12 cellular contexts compared by ENCODE assay signal in the genomic region with DNA sequence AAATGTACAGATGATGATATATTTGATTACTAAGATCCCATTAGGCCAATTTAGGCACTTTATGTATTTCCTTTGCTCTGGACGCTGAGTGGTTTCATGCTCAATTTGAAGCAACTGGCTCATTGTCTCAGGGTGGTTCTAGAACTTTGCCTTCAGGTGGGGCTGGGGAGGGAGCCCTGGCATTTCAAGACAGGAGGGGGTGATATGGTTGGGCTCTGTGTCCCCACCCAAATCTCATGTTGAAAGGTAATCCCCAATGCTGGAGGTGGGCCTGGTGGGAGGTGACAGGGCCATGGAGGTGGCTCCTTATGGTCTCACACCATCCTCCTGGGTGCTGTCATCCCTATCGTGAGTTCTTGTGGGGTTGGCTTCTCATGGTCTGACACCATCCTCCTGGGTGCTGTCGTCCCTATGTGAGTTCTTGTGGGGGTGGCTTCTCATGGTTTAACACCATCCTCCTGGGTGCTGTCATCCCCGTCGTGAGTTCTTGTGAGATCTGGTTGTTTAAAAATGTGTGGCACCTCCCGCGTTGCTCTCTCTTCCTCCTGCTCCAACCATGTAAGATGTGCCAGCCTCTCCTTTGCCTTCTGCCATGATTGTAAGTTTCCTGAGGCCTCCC.
DNase-seq lines count a peak whose midpoint lies in the region; ATAC-seq and TF ChIP-seq lines count a peak whose summit lies in the region.
"Had no signal": no experiment of that assay in that cellular context is flagged by ENCODE, and none has a peak within 500 bp of the region (broad histone marks: within the 10 kb centered on the region; RNA-seq: fewer than 3 reads in every experiment).

No MANE protein-coding gene starts in this region.

- no peak for TF ChIP-seq EP300 in transverse colon (IDR thresholded peaks at IDR 0.05; ENCODE audit: low read depth)

- no peaks in the 10 kb centered on the region for H3K9me3 ChIP-seq in breast epithelium
- no peaks in the 10 kb centered on the region for H3K9me3 ChIP-seq in colonic mucosa
- no peaks in the 10 kb centered on the region for H3K9me3 ChIP-seq in naive thymus-derived CD4-positive, alpha-beta T cell (ENCODE audit: control insufficient read depth in 2 of 3, low read length in 3 of 3)
- no peaks in the 10 kb centered on the region for H3K9me3 ChIP-seq in transverse colon

- H3K36me3 ChIP-seq in breast epithelium (no peaks in the 10 kb centered on the region), colonic mucosa (no peaks in the 10 kb centered on the region), transverse colon (no peaks in the 10 kb centered on the region)
- no peaks in the 10 kb centered on the region for H3K36me3 ChIP-seq in naive thymus-derived CD4-positive, alpha-beta T cell (ENCODE audit: control insufficient read depth in 2 of 3, insufficient read depth in 3 of 3, low read length in 3 of 3)

- CTCF ChIA-PET in MCF 10A (lab: Yijun Ruan, JAX): no interaction called here
- CTCF ChIA-PET in naive thymus-derived CD4-positive, alpha-beta T cell (lab: Charles Lee): no interaction called here

- 40 to 71% methylated on average over 1 to 7 of the region's 7 CpGs for WGBS in transverse colon (ENCODE audit: low coverage in 1 of 2), 2 donors

- in situ Hi-C loops in transverse colon (cut with MboI; ENCODE audit: low pct_ligation_motif_present in 1 of 4, low pct_unique_long_range_greater_than_20kb in 1 of 4, low sequenced_read_pairs in 3 of 4): no loop called here

- no peak overlapping the region for H3K27ac Mint-ChIP-seq in MCF 10A (ENCODE audit: low read depth, unreplicated experiment)
- H3K27ac Mint-ChIP-seq in naive thymus-derived CD4-positive, alpha-beta T cell: peak overlapping the region in 6 of 9 donors; percentile 21 to 95 (median 39)

- no peaks in the 10 kb centered on the region for H3K27me3 Mint-ChIP-seq in MCF 10A (ENCODE audit: insufficient read depth, unreplicated experiment)
- H3K27me3 Mint-ChIP-seq in naive thymus-derived CD4-positive, alpha-beta T cell: no peaks in the 10 kb centered on the region
- H3K27me3 Mint-ChIP-seq: B cell had no signal

- peak overlapping the region; percentile 1 to 14 for H3K9ac ChIP-seq in colonic mucosa (ENCODE audit: low read depth in 2 of 2, low read length in 2 of 2)

- TF ChIP-seq CTCF in breast epithelium (IDR thresholded peaks at IDR 0.05): no peak
- TF ChIP-seq CTCF in MCF 10A (IDR thresholded peaks at IDR 0.05; ENCODE audit: unreplicated experiment): no peak
- TF ChIP-seq CTCF in colonic mucosa (IDR thresholded peaks at IDR 0.05): no peak
- TF ChIP-seq CTCF in transverse colon (IDR thresholded peaks at IDR 0.05): no peak

- TF ChIP-seq POLR2A in breast epithelium (IDR thresholded peaks at IDR 0.05) (no peak), transverse colon (IDR thresholded peaks at IDR 0.05) (no peak)

- no TSS peak for BruUV-seq in MCF 10A (replicated peaks; lab: Mats Ljungman, UMichigan)

- DNase-seq in breast epithelium (ENCODE audit: low spot score in 2 of 2): no peak
- DNase-seq in MCF 10A (ENCODE audit: unreplicated experiment): no peak
- peak; percentile 66 for DNase-seq in colonic mucosa
- no peak for DNase-seq in naive thymus-derived CD4-positive, alpha-beta T cell
- DNase-seq in transverse colon: peak; percentile 56
- DNase-seq: glutamatergic neuron; GOT3; stimulated activated CD4-positive, alpha-beta T cell treated with anti-CD3 and anti-CD28 coated beads, Interleukin-12 subunit alpha, Interleukin-12 subunit beta, amount 100 ng/mL, for 4 hours had no signal

- no peaks in the 10 kb centered on the region for H3K36me3 Mint-ChIP-seq in MCF 10A (ENCODE audit: insufficient read depth, unreplicated experiment)
- H3K36me3 Mint-ChIP-seq in naive thymus-derived CD4-positive, alpha-beta T cell: peaks cover 0 to 34% (median 0%) of the 10 kb centered on the region in 5 donors

- H3K4me1 ChIP-seq in breast epithelium: no peaks in the 10 kb centered on the region
- H3K4me1 ChIP-seq in colonic mucosa: no peaks in the 10 kb centered on the region
- H3K4me1 ChIP-seq in naive thymus-derived CD4-positive, alpha-beta T cell (ENCODE audit: control insufficient read depth in 2 of 2, insufficient read depth in 2 of 2, low read length in 2 of 2): peaks cover 0 to 5% of the 10 kb centered on the region in 2 donors
- peaks cover 5 to 40% (median 21%) of the 10 kb centered on the region in 4 donors for H3K4me1 ChIP-seq in transverse colon

- peak overlapping the region; percentile 59 to 78 for H3K27ac ChIP-seq in breast epithelium
- H3K27ac ChIP-seq in colonic mucosa: peak overlapping the region; percentile 77
- H3K27ac ChIP-seq in naive thymus-derived CD4-positive, alpha-beta T cell (ENCODE audit: low read depth, low read length): no peak overlapping the region
- H3K27ac ChIP-seq in transverse colon: peak overlapping the region; percentile 83 to 87 (median 84)

- ATAC-seq in naive thymus-derived CD4-positive, alpha-beta T cell: no peak
- ATAC-seq in GM19324 (IDR thresholded peaks at IDR 0.05; ENCODE audit: low FRiP score, unreplicated experiment): no peak
- ATAC-seq in GM19455 (IDR thresholded peaks at IDR 0.05; ENCODE audit: unreplicated experiment): no peak
- ATAC-seq in HG03159 (IDR thresholded peaks at IDR 0.05; ENCODE audit: unreplicated experiment): no peak

- H3K27me3 ChIP-seq in breast epithelium (no peaks in the 10 kb centered on the region), colonic mucosa (no peaks in the 10 kb centered on the region), transverse colon (no peaks in the 10 kb centered on the region)
- H3K27me3 ChIP-seq in naive thymus-derived CD4-positive, alpha-beta T cell (ENCODE audit: control insufficient read depth in 2 of 2, insufficient read depth in 2 of 2, low read length in 2 of 2): no peaks in the 10 kb centered on the region

- no peak overlapping the region for H3K4me3 ChIP-seq in breast epithelium
- no peak overlapping the region for H3K4me3 ChIP-seq in colonic mucosa
- H3K4me3 ChIP-seq in naive thymus-derived CD4-positive, alpha-beta T cell (ENCODE audit: low read length): no peak overlapping the region
- no peak overlapping the region for H3K4me3 ChIP-seq in transverse colon

- intact Hi-C loops in breast epithelium (cut with DNase I; ENCODE audit: low total_unique reads): no loop called here
- intact Hi-C loops in MCF 10A (cut with micrococcal nuclease): no loop called here
- intact Hi-C loops in colonic mucosa (cut with DNase I): no loop called here
- intact Hi-C loops in naive thymus-derived CD4-positive, alpha-beta T cell (cut with micrococcal nuclease): loop anchor here in 1 of 2 donors (10.0 kb wide), 1 partner anchor 718 kb away; no protein-coding TSS in a partner anchor
- intact Hi-C loops in transverse colon (cut with DNase I; ENCODE audit: low total_unique reads): loop anchor here (10.0 kb wide), 1 partner anchor 152 kb away; the partner anchor contains the start of gene KLF6

- H3K4me1 Mint-ChIP-seq in MCF 10A (ENCODE audit: insufficient read depth, unreplicated experiment): peaks cover 8% of the 10 kb centered on the region
- peaks cover 11 to 55% (median 17%) of the 10 kb centered on the region in 7 donors for H3K4me1 Mint-ChIP-seq in naive thymus-derived CD4-positive, alpha-beta T cell

- POLR2A ChIA-PET in MCF 10A (lab: Yijun Ruan, JAX): interaction anchor here (1.2 kb wide), 1 partner anchor 38 kb away, joined by 5 read pairs; no protein-coding TSS in a partner anchor
- POLR2A ChIA-PET in naive thymus-derived CD4-positive, alpha-beta T cell (lab: Charles Lee): no interaction called here

- H3K4me3 Mint-ChIP-seq in MCF 10A (ENCODE audit: unreplicated experiment): no peak overlapping the region
- peak overlapping the region in 1 of 10 donors; percentile 21 for H3K4me3 Mint-ChIP-seq in naive thymus-derived CD4-positive, alpha-beta T cell

- H3K9me3 Mint-ChIP-seq in MCF 10A (ENCODE audit: unreplicated experiment): no peaks in the 10 kb centered on the region
- H3K9me3 Mint-ChIP-seq in naive thymus-derived CD4-positive, alpha-beta T cell: peaks cover 0 to 10% (median 0%) of the 10 kb centered on the region in 11 donors

Comparison
In these comparisons a context has a peak if more than half of its experiments do, and no peak if none do; other contexts are left out.
1. DNase-seq: peak in colonic mucosa (single experiment) and transverse colon (single experiment); none in breast epithelium (0 of 2), MCF 10A (single experiment) and naive thymus-derived CD4-positive, alpha-beta T cell (0 of 9).